15 cellular contexts compared by ENCODE assay signal in the genomic region with DNA sequence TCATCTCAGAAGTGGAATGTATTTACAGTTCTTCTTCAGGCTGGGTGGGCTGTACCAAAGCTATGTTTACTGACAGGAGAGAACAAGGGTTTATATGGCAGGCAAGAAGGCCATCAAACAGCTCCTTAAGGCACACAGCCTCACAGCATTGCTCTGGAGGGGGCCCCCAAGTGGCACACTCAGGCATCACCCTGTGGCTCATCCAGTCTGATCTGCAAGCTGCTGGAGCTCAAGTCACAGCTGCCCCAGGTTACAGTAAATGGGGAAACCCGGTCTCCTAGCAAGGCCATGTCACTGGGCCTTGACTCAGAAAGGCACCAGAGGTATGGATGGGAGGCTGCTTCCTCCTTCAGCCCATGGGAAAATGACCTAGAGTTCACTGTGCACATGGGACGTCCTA.
DNase-seq lines count a peak whose midpoint lies in the region; ATAC-seq and TF ChIP-seq lines count a peak whose summit lies in the region.
"Had no signal": no experiment of that assay in that cellular context is flagged by ENCODE, and none has a peak within 500 bp of the region (broad histone marks: within the 10 kb centered on the region; RNA-seq: fewer than 3 reads in every experiment).

No MANE protein-coding gene starts in this region.

- no peaks in the 10 kb centered on the region for H3K4me1 ChIP-seq in vagina

- H3K27ac Mint-ChIP-seq in activated T-cell treated with anti-CD3 and anti-CD28 coated beads, Interleukin-2, amount 50 U/mL, for 72 hours, result no peak overlapping the region
- H3K27ac Mint-ChIP-seq in activated T-cell treated with anti-CD3 and anti-CD28 coated beads, Interleukin-2, amount 50 U/mL, for 24 hours, result no peak overlapping the region
- H3K27ac Mint-ChIP-seq in activated T-helper 1 cell treated with anti-CD3 and anti-CD28 coated beads, Interleukin-12 subunit alpha, Interleukin-12 subunit beta, Interleukin-2, Interleukin-4 antibody, amounts not matched to agents 30 ng/mL and 10 ng/mL and 1 ng/mL, durations not matched to agents 14 hours and 24 hours and 36 hours, result no peak overlapping the region
- H3K27ac Mint-ChIP-seq: activated CD4-positive, alpha-beta T cell treated with anti-CD3 and anti-CD28 coated beads, Interleukin-2, amount 10 ng/mL, durations not matched to agents 24 days and 14 days had no signal

- DNase-seq in activated T-cell treated with anti-CD3 and anti-CD28 coated beads, Interleukin-2, amount 50 U/mL, for 72 hours, result peak in 1 of 2 donors; percentile 7
- DNase-seq in activated T-cell treated with anti-CD3 and anti-CD28 coated beads, Interleukin-2, amount 50 U/mL, for 24 hours, result no peak
- DNase-seq in NAMALWA (ENCODE audit: low spot score), result peak; percentile 15
- DNase-seq in epithelial cell of esophagus (ENCODE audit: low read depth), result peak; percentile 24
- no peak for DNase-seq in stimulated activated naive CD8-positive, alpha-beta T cell treated with anti-CD3 and anti-CD28 coated beads, Interleukin-15, Interleukin-2, amounts not matched to agents 100 U/mL and 50 U/mL, for 24 hours
- no peak for DNase-seq in vagina (ENCODE audit: extremely low spot score in 2 of 2)
- no peak for DNase-seq in activated T-helper 1 cell treated with anti-CD3 and anti-CD28 coated beads, Interleukin-12 subunit alpha, Interleukin-12 subunit beta, Interleukin-2, Interleukin-4 antibody, amounts not matched to agents 30 ng/mL and 10 ng/mL and 1 ng/mL, durations not matched to agents 14 hours and 24 hours and 36 hours (ENCODE audit: low spot score)
- DNase-seq: activated CD4-positive, alpha-beta T cell treated with anti-CD3 and anti-CD28 coated beads, Interleukin-2, amount 10 ng/mL, durations not matched to agents 24 days and 14 days; activated effector memory CD4-positive, alpha-beta T cell treated with anti-CD3 and anti-CD28 coated beads, Interleukin-2, amount 50 U/mL, for 16 hours; caudate nucleus; KBM-7; NCI-H187 treated with DMSO at 0.1 percent for 48 hours; ovary; SW 1271 had no signal

- H3K36me3 ChIP-seq in vagina, result peaks cover 0 to 8% of the 10 kb centered on the region in 2 donors
- H3K36me3 ChIP-seq: ovary had no signal

- TF ChIP-seq POLR2A in vagina (IDR thresholded peaks at IDR 0.05), result no peak

- no peaks in the 10 kb centered on the region for H3K4me1 Mint-ChIP-seq in activated T-cell treated with anti-CD3 and anti-CD28 coated beads, Interleukin-2, amount 50 U/mL, for 72 hours (ENCODE audit: low read depth)
- H3K4me1 Mint-ChIP-seq in activated T-cell treated with anti-CD3 and anti-CD28 coated beads, Interleukin-2, amount 50 U/mL, for 24 hours (ENCODE audit: low read depth), result no peaks in the 10 kb centered on the region
- no peaks in the 10 kb centered on the region for H3K4me1 Mint-ChIP-seq in activated T-helper 1 cell treated with anti-CD3 and anti-CD28 coated beads, Interleukin-12 subunit alpha, Interleukin-12 subunit beta, Interleukin-2, Interleukin-4 antibody, amounts not matched to agents 30 ng/mL and 10 ng/mL and 1 ng/mL, durations not matched to agents 14 hours and 24 hours and 36 hours (ENCODE audit: low read depth)
- H3K4me1 Mint-ChIP-seq: activated CD4-positive, alpha-beta T cell treated with anti-CD3 and anti-CD28 coated beads, Interleukin-2, amount 10 ng/mL, durations not matched to agents 24 days and 14 days had no signal

- ATAC-seq in activated T-cell treated with anti-CD3 and anti-CD28 coated beads, Interleukin-2, amount 50 U/mL, for 72 hours (replicated peaks in 1 of 2), result peak; percentile 40 to 58
- ATAC-seq in stimulated activated naive CD8-positive, alpha-beta T cell treated with anti-CD3 and anti-CD28 coated beads, Interleukin-15, Interleukin-2, amounts not matched to agents 100 U/mL and 50 U/mL, for 24 hours, result peak; percentile 47
- ATAC-seq in GM18907 (IDR thresholded peaks at IDR 0.05; ENCODE audit: unreplicated experiment), result no peak

- H3K27me3 ChIP-seq in vagina, result no peaks in the 10 kb centered on the region
- H3K27me3 ChIP-seq: ovary had no signal

- intact Hi-C loops in vagina (cut with DNase I), result no loop called here
- intact Hi-C loops in activated T-helper 1 cell treated with anti-CD3 and anti-CD28 coated beads, Interleukin-12 subunit alpha, Interleukin-12 subunit beta, Interleukin-2, Interleukin-4 antibody, amounts not matched to agents 30 ng/mL and 10 ng/mL and 1 ng/mL, durations not matched to agents 14 hours and 24 hours and 36 hours (cut with micrococcal nuclease), result no loop called here

- no peak for TF ChIP-seq CTCF in epithelial cell of esophagus (IDR thresholded peaks at IDR 0.05; ENCODE audit: insufficient read depth, low read depth, low read length, missing control alignments)
- no peak for TF ChIP-seq CTCF in vagina (IDR thresholded peaks at IDR 0.05)

- no peak overlapping the region for H3K4me3 Mint-ChIP-seq in activated T-cell treated with anti-CD3 and anti-CD28 coated beads, Interleukin-2, amount 50 U/mL, for 72 hours
- no peak overlapping the region for H3K4me3 Mint-ChIP-seq in activated T-cell treated with anti-CD3 and anti-CD28 coated beads, Interleukin-2, amount 50 U/mL, for 24 hours
- H3K4me3 Mint-ChIP-seq in activated T-helper 1 cell treated with anti-CD3 and anti-CD28 coated beads, Interleukin-12 subunit alpha, Interleukin-12 subunit beta, Interleukin-2, Interleukin-4 antibody, amounts not matched to agents 30 ng/mL and 10 ng/mL and 1 ng/mL, durations not matched to agents 14 hours and 24 hours and 36 hours, result no peak overlapping the region
- H3K4me3 Mint-ChIP-seq: activated CD4-positive, alpha-beta T cell treated with anti-CD3 and anti-CD28 coated beads, Interleukin-2, amount 10 ng/mL, durations not matched to agents 24 days and 14 days had no signal

- H3K9me3 Mint-ChIP-seq in activated T-cell treated with anti-CD3 and anti-CD28 coated beads, Interleukin-2, amount 50 U/mL, for 72 hours, result peaks cover 0 to 5% of the 10 kb centered on the region in 2 donors
- H3K9me3 Mint-ChIP-seq in activated T-cell treated with anti-CD3 and anti-CD28 coated beads, Interleukin-2, amount 50 U/mL, for 24 hours, result no peaks in the 10 kb centered on the region
- H3K9me3 Mint-ChIP-seq in activated T-helper 1 cell treated with anti-CD3 and anti-CD28 coated beads, Interleukin-12 subunit alpha, Interleukin-12 subunit beta, Interleukin-2, Interleukin-4 antibody, amounts not matched to agents 30 ng/mL and 10 ng/mL and 1 ng/mL, durations not matched to agents 14 hours and 24 hours and 36 hours, result no peaks in the 10 kb centered on the region
- H3K9me3 Mint-ChIP-seq: activated CD4-positive, alpha-beta T cell treated with anti-CD3 and anti-CD28 coated beads, Interleukin-2, amount 10 ng/mL, durations not matched to agents 24 days and 14 days had no signal

- H3K36me3 Mint-ChIP-seq in activated T-cell treated with anti-CD3 and anti-CD28 coated beads, Interleukin-2, amount 50 U/mL, for 72 hours (ENCODE audit: insufficient read depth in 2 of 2), result no peaks in the 10 kb centered on the region
- no peaks in the 10 kb centered on the region for H3K36me3 Mint-ChIP-seq in activated T-cell treated with anti-CD3 and anti-CD28 coated beads, Interleukin-2, amount 50 U/mL, for 24 hours (ENCODE audit: low read depth)
- H3K36me3 Mint-ChIP-seq in activated T-helper 1 cell treated with anti-CD3 and anti-CD28 coated beads, Interleukin-12 subunit alpha, Interleukin-12 subunit beta, Interleukin-2, Interleukin-4 antibody, amounts not matched to agents 30 ng/mL and 10 ng/mL and 1 ng/mL, durations not matched to agents 14 hours and 24 hours and 36 hours (ENCODE audit: low read depth), result no peaks in the 10 kb centered on the region

- no peaks in the 10 kb centered on the region for H3K27me3 Mint-ChIP-seq in activated T-cell treated with anti-CD3 and anti-CD28 coated beads, Interleukin-2, amount 50 U/mL, for 72 hours (ENCODE audit: low read depth)
- H3K27me3 Mint-ChIP-seq in activated T-cell treated with anti-CD3 and anti-CD28 coated beads, Interleukin-2, amount 50 U/mL, for 24 hours, result no peaks in the 10 kb centered on the region
- no peaks in the 10 kb centered on the region for H3K27me3 Mint-ChIP-seq in activated T-helper 1 cell treated with anti-CD3 and anti-CD28 coated beads, Interleukin-12 subunit alpha, Interleukin-12 subunit beta, Interleukin-2, Interleukin-4 antibody, amounts not matched to agents 30 ng/mL and 10 ng/mL and 1 ng/mL, durations not matched to agents 14 hours and 24 hours and 36 hours (ENCODE audit: insufficient read depth)
- H3K27me3 Mint-ChIP-seq: activated CD4-positive, alpha-beta T cell treated with anti-CD3 and anti-CD28 coated beads, Interleukin-2, amount 10 ng/mL, durations not matched to agents 24 days and 14 days had no signal

- no peak overlapping the region for H3K4me3 ChIP-seq in epithelial cell of esophagus (ENCODE audit: low read length)
- H3K4me3 ChIP-seq in vagina, result no peak overlapping the region
- H3K4me3 ChIP-seq: ovary had no signal

- H3K9me3 ChIP-seq in vagina, result no peaks in the 10 kb centered on the region
- H3K9me3 ChIP-seq: ovary had no signal

- no peak overlapping the region for H3K27ac ChIP-seq in vagina
- H3K27ac ChIP-seq: ovary had no signal

Comparison
In these comparisons a context has a peak if more than half of its experiments do, and no peak if none do; other contexts are left out.
1. DNase-seq: peak in NAMALWA (single experiment) and epithelial cell of esophagus (single experiment); none in activated T-cell treated with anti-CD3 and anti-CD28 coated beads, Interleukin-2, amount 50 U/mL, for 24 hours (single experiment), stimulated activated naive CD8-positive, alpha-beta T cell treated with anti-CD3 and anti-CD28 coated beads, Interleukin-15, Interleukin-2, amounts not matched to agents 100 U/mL and 50 U/mL, for 24 hours (single experiment), vagina (0 of 2) and activated T-helper 1 cell treated with anti-CD3 and anti-CD28 coated beads, Interleukin-12 subunit alpha, Interleukin-12 subunit beta, Interleukin-2, Interleukin-4 antibody, amounts not matched to agents 30 ng/mL and 10 ng/mL and 1 ng/mL, durations not matched to agents 14 hours and 24 hours and 36 hours (single experiment).